In genomic region chr3:127823590-127823857, GRCh38 we compare ENCODE assay signal across 1 cellular context.
TF ChIP-seq lines count a peak whose summit lies in the region.

No MANE protein-coding gene starts in this region.

TF ChIP-seq in IMR-90, 13 proteins besides CTCF, POLR2A, EP300 and RAD21 (continued from another document):
- TF ChIP-seq ELK1 (IDR thresholded peaks at IDR 0.05; ENCODE audit: borderline replicate concordance, low read depth, low read length) (no peak), RCOR1 (IDR thresholded peaks at IDR 0.05; ENCODE audit: insufficient replicate concordance, low read length) (no peak), BHLHE40 (IDR thresholded peaks at IDR 0.05; ENCODE audit: low read depth, low read length) (no peak), NFE2L2 (IDR thresholded peaks at IDR 0.05; ENCODE audit: low read depth, low read length) (no peak), CHD1 (IDR thresholded peaks at IDR 0.05; ENCODE audit: low read depth, low read length) (no peak), SMC3 (IDR thresholded peaks at IDR 0.05; ENCODE audit: low read depth, low read length) (no peak), FOS (IDR thresholded peaks at IDR 0.05; ENCODE audit: low read depth, low read length) (no peak), MAZ (IDR thresholded peaks at IDR 0.05; ENCODE audit: borderline replicate concordance, low read depth, low read length) (no peak), CEBPB (IDR thresholded peaks at IDR 0.05; ENCODE audit: low read depth, low read length) (no peak)
